In the genomic region with DNA sequence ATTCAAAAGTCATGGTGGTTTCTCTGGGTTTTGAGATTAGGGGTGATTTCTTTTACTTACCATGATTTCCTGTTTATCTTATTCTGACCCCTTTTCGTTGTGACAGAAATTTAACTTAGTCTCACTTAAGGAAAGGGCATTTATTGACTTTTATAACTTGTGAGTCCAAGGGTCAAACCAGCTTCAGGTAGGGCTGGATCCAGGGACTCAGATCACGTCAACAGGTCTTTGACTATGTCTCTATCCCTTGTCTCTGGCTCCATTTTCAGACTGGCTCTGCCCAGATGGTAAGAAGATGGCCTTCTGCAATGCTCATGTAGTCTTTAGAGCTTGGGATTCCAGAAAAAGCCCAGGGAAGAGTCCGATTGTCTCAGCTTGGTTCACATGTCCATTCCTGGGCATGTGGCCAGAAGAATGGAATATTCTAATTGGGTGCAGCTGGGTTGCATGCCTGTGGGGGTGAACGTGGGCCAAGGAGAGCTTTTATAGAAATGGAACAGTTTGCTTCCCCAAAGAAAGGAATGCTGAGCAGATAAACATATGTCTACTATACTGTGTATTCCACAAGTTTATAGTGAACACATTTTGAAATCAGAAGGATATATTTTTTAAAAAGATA, we compare ENCODE assay signal across 1 cellular context.
TF ChIP-seq lines count a peak whose summit lies in the region.

No MANE protein-coding gene starts in this region.

TF ChIP-seq in A549, 52 proteins besides CTCF, POLR2A, EP300 and RAD21:
- TF ChIP-seq MYC (IDR thresholded peaks at IDR 0.05; ENCODE audit: borderline replicate concordance, low read length) (no peak), JUN (IDR thresholded peaks at IDR 0.05) (no peak), FOSL2 (IDR thresholded peaks at IDR 0.05) (no peak), FOSL2 (CRISPR knock-in tag; IDR thresholded peaks at IDR 0.05) (no peak), CHD2 (IDR thresholded peaks at IDR 0.05; ENCODE audit: low read length, partially characterized antibody) (no peak), TP53 (CRISPR knock-in tag; IDR thresholded peaks at IDR 0.05) (no peak), HOXB5 (CRISPR knock-in tag; IDR thresholded peaks at IDR 0.05) (no peak), JUNB (IDR thresholded peaks at IDR 0.05) (no peak), RCOR1 (IDR thresholded peaks at IDR 0.05; ENCODE audit: low read depth, low read length) (no peak), CBX8 (IDR thresholded peaks at IDR 0.05) (no peak), POLR2AphosphoS2 (conservative IDR thresholded peaks at IDR 0.05; ENCODE audit: low read length) (no peak), ZC3H11A (IDR thresholded peaks at IDR 0.05) (no peak), NR3C1 (IDR thresholded peaks at IDR 0.05) (no peak), ZFP36 (IDR thresholded peaks at IDR 0.05; ENCODE audit: borderline replicate concordance, partially characterized antibody) (no peak), NPAS2 (CRISPR knock-in tag; IDR thresholded peaks at IDR 0.05; ENCODE audit: borderline replicate concordance) (no peak), HOXB13 (CRISPR knock-in tag; IDR thresholded peaks at IDR 0.05; ENCODE audit: low read depth) (no peak)
- TF ChIP-seq, protein P1, sequence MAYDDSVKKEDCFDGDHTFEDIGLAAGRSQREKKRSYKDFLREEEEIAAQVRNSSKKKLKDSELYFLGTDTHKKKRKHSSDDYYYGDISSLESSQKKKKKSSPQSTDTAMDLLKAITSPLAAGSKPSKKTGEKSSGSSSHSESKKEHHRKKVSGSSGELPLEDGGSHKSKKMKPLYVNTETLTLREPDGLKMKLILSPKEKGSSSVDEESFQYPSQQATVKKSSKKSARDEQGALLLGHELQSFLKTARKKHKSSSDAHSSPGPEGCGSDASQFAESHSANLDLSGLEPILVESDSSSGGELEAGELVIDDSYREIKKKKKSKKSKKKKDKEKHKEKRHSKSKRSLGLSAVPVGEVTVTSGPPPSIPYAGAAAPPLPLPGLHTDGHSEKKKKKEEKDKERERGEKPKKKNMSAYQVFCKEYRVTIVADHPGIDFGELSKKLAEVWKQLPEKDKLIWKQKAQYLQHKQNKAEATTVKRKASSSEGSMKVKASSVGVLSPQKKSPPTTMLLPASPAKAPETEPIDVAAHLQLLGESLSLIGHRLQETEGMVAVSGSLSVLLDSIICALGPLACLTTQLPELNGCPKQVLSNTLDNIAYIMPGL (CRISPR knock-in tag; IDR thresholded peaks at IDR 0.05; ENCODE audit: borderline replicate concordance), result no peak
- TF ChIP-seq, protein P2, sequence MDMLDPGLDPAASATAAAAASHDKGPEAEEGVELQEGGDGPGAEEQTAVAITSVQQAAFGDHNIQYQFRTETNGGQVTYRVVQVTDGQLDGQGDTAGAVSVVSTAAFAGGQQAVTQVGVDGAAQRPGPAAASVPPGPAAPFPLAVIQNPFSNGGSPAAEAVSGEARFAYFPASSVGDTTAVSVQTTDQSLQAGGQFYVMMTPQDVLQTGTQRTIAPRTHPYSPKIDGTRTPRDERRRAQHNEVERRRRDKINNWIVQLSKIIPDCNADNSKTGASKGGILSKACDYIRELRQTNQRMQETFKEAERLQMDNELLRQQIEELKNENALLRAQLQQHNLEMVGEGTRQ (IDR thresholded peaks at IDR 0.05), result no peak; the same call in 1 of the 2 replicates
- TF ChIP-seq, protein P3, sequence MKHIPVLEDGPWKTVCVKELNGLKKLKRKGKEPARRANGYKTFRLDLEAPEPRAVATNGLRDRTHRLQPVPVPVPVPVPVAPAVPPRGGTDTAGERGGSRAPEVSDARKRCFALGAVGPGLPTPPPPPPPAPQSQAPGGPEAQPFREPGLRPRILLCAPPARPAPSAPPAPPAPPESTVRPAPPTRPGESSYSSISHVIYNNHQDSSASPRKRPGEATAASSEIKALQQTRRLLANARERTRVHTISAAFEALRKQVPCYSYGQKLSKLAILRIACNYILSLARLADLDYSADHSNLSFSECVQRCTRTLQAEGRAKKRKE (CRISPR knock-in tag; IDR thresholded peaks at IDR 0.05; ENCODE audit: low read depth), result no peak
